ENCODE assay signal across 22 cellular contexts in genomic region chr3:10410383-10411002, GRCh38.
"Had no signal": no experiment of that assay in that cellular context is flagged by ENCODE, and none has a peak within 500 bp of the region (broad histone marks: within the 10 kb centered on the region; RNA-seq: fewer than 3 reads in every experiment).

No MANE protein-coding gene starts in this region.

- H3K36me3 ChIP-seq: breast epithelium had no signal

- H3K9me3 ChIP-seq: breast epithelium had no signal

- H3K4me1 ChIP-seq: breast epithelium had no signal

- DNase-seq: activated CD4-positive, alpha-beta T cell treated with anti-CD3 and anti-CD28 coated beads, Interleukin-2, amount 10 ng/mL, durations not matched to agents 24 days and 14 days; activated CD4-positive, alpha-beta T cell treated with anti-CD3 and anti-CD28 coated beads, Interleukin-2, amount 50 U/mL, for 48 hours; activated CD4-positive, CD25-positive, alpha-beta regulatory T cell treated with anti-CD3 and anti-CD28 coated beads, Interleukin-2, amount 50 U/mL, for 72 hours; activated CD8-positive, alpha-beta memory T cell treated with anti-CD3 and anti-CD28 coated beads, Interleukin-2, amount 10 ng/mL, durations not matched to agents 7 days and 5 days; activated effector memory CD4-positive, alpha-beta T cell treated with Interleukin-2 at 50 U/mL for 16 hours; activated naive CD4-positive, alpha-beta T cell; activated T-cell treated with anti-CD3 and anti-CD28 coated beads, Interleukin-2, amount 50 U/mL, for 24 hours; Kasumi-1; KBM-7; NCI-H1105 treated with DMSO at 0.1 percent for 48 hours; NCI-H1436 treated with DMSO at 0.1 percent for 48 hours; NCI-H1930; NCI-H2171; NCI-H226; NCI-H510A; NCI-H526 treated with DMSO at 0.1 percent for 48 hours; NK-92 treated with Interleukin-12 subunit alpha and Interleukin-12 subunit beta, amount 100 ng/mL, for 24 hours; PC-3; SHP77 had no signal

- ATAC-seq: activated CD8-positive, alpha-beta memory T cell treated with anti-CD3 and anti-CD28 coated beads, Interleukin-2, amount 10 ng/mL, durations not matched to agents 7 days and 5 days; PC-3; WTC11 had no signal

- H3K27ac ChIP-seq: breast epithelium had no signal

- FAIRE-seq: RCC 7860 had no signal

- H3K4me3 ChIP-seq: breast epithelium had no signal

- H3K27me3 ChIP-seq: breast epithelium had no signal
